Comparison of ENCODE assay signal across 1 cellular context in the genomic region with DNA sequence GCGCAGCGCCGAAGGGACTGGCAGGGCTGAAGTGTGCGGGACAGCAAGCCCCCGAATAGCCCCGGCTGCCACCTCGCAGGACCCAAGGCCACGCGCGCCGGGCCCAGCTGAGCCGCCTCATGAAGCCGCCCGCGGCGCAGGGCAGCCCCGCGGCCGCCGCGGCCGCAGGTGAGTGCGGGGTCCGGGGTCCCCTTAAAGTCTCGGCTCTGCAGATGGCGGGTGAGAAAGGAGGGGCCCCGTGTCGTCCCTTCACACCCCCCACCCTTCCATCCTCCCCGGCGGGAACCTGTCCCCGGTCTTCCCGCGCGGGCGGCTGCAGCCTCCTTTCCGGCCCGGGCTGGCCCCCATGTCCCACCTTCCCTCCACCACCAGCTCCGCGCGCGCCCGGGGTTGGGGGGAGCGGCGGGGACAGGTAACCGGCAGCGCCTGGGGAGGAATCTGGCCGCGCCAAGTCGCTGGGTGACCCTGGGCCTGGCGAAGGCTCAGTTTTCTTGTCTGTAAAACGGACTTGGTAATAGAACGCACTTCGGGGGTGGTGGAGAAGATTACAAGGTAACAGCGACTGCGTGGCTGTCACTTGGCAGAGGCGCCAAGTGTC.
TF ChIP-seq lines count a peak whose summit lies in the region.

No MANE protein-coding gene starts in this region.

TF ChIP-seq in GM12878, 131 proteins besides CTCF, POLR2A, EP300 and RAD21 (continued from another document):
- TF ChIP-seq, protein P1, sequence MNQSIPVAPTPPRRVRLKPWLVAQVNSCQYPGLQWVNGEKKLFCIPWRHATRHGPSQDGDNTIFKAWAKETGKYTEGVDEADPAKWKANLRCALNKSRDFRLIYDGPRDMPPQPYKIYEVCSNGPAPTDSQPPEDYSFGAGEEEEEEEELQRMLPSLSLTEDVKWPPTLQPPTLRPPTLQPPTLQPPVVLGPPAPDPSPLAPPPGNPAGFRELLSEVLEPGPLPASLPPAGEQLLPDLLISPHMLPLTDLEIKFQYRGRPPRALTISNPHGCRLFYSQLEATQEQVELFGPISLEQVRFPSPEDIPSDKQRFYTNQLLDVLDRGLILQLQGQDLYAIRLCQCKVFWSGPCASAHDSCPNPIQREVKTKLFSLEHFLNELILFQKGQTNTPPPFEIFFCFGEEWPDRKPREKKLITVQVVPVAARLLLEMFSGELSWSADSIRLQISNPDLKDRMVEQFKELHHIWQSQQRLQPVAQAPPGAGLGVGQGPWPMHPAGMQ (IDR thresholded peaks at IDR 0.05; ENCODE audit: borderline replicate concordance): no peak
- peak; percentile 17; the same call in 1 of the 2 replicates for TF ChIP-seq LARP7 (IDR thresholded peaks at IDR 0.05)
- TF ChIP-seq CHD4 (IDR thresholded peaks at IDR 0.05): no peak
- TF ChIP-seq EGR1 (IDR thresholded peaks at IDR 0.05; ENCODE audit: borderline replicate concordance in 1 of 2, low read depth in 2 of 2, low read length in 2 of 2): 0 out of 3 replicates have a peak, but pooled peaks of 1 of the 2 experiments have one; percentile 7
